ENCODE assay signal across 10 cellular contexts in the genomic region with DNA sequence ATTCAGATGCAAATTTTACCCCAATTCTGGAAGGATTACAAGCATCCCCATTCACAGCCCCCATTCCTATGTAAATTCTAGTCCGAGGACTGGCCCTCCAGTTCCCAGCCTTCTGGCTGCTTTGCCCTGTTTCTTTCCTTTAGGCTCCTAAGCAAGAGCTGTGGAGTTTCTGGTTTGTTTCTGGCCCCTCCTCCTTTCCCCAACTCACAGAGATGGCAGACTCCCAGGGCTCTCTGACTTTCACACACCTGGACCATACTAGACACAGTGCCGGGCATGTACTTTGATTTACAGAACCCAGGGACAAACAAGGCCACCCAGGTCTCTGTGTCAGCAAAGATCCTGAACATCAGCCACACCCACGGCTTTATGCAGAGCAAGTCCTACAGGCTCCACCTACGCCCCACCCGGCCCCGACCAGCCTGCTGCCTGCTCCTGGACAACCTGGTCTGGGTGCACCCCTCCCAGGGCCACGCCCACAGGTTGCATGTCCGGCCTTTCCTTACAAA.
DNase-seq lines count a peak whose midpoint lies in the region; ATAC-seq, FAIRE-seq and TF ChIP-seq lines count a peak whose summit lies in the region.
"Had no signal": no experiment of that assay in that cellular context is flagged by ENCODE, and none has a peak within 500 bp of the region (broad histone marks: within the 10 kb centered on the region; RNA-seq: fewer than 3 reads in every experiment).

No MANE protein-coding gene starts in this region.

- no peak for FAIRE-seq in pancreas (lab: Jason Lieb, UNC)

- no TSS peak for BruUV-seq in OCI-LY7 (replicated peaks; lab: Mats Ljungman, UMichigan)

- no peaks in the 10 kb centered on the region for H3K27me3 ChIP-seq in pancreas
- H3K27me3 ChIP-seq: brain microvascular endothelial cell had no signal

- H3K4me1 ChIP-seq in HEK293 (ENCODE audit: control insufficient read depth, insufficient read depth, low read length) = no peaks in the 10 kb centered on the region
- H3K4me1 ChIP-seq in OCI-LY7 (ENCODE audit: insufficient read depth, low read length, poor library complexity, severe bottlenecking) = peaks cover 75% of the 10 kb centered on the region
- peaks cover 0 to 4% (median 0%) of the 10 kb centered on the region in 3 donors for H3K4me1 ChIP-seq in pancreas

- no peak overlapping the region for H3K27ac ChIP-seq in HEK293 (ENCODE audit: extremely low read depth, low read depth, low read length)
- no peak overlapping the region for H3K27ac ChIP-seq in OCI-LY7 (ENCODE audit: low read depth, low read length, poor library complexity, severe bottlenecking)
- H3K27ac ChIP-seq in pancreas = peak overlapping the region in 2 of 4 donors; percentile 17 to 37
- H3K27ac ChIP-seq: brain microvascular endothelial cell had no signal

- H3K4me3 Mint-ChIP-seq in effector memory CD8-positive, alpha-beta T cell = peak overlapping the region; percentile 48 to 70

- no peaks in the 10 kb centered on the region for H3K9me3 Mint-ChIP-seq in effector memory CD8-positive, alpha-beta T cell

- no peak for TF ChIP-seq CTCF in HEK293 (tag by site-specific recombination; IDR thresholded peaks at IDR 0.05)
- TF ChIP-seq CTCF in OCI-LY7 (conservative IDR thresholded peaks at IDR 0.05; ENCODE audit: low read length) = no peak
- no peak for TF ChIP-seq CTCF in pancreas (IDR thresholded peaks at IDR 0.05)

- H3K4me1 Mint-ChIP-seq in effector memory CD8-positive, alpha-beta T cell (ENCODE audit: low read depth in 2 of 2) = peaks cover 72 to 73% of the 10 kb centered on the region in 2 donors

- DNase-seq in OCI-LY7 (ENCODE audit: low spot score) (peak; percentile 54), pancreas (peak in 5 of 6 donors; percentile 55 to 72 (median 64)), NOMO-1 treated with DMSO at 0.1 percent for 48 hours (lab: John Stamatoyannopoulos, UW; ENCODE audit: unreplicated experiment) (no peak), GM03348 (ENCODE audit: low spot score) (no peak), NCI-H446 treated with DMSO at 0.1 percent for 48 hours (lab: John Stamatoyannopoulos, UW) (no peak)
- DNase-seq in effector memory CD8-positive, alpha-beta T cell = no peak
- no peak for DNase-seq in stimulated activated CD4-positive, alpha-beta T cell treated with anti-CD3 and anti-CD28 coated beads, Interleukin-2, amount 100 ng/mL, for 24 hours
- DNase-seq: brain microvascular endothelial cell had no signal

- H3K9me3 ChIP-seq in HEK293 (ENCODE audit: control insufficient read depth, insufficient read depth, low read depth, low read length) = no peaks in the 10 kb centered on the region
- H3K9me3 ChIP-seq in OCI-LY7 (ENCODE audit: low read length) = no peaks in the 10 kb centered on the region
- no peaks in the 10 kb centered on the region for H3K9me3 ChIP-seq in pancreas

- H3K36me3 ChIP-seq in HEK293 (ENCODE audit: control insufficient read depth in 2 of 2, insufficient read depth in 1 of 2, low read length in 2 of 2) (no peaks in the 10 kb centered on the region), OCI-LY7 (ENCODE audit: insufficient read depth, low read length) (no peaks in the 10 kb centered on the region), pancreas (no peaks in the 10 kb centered on the region)
- H3K36me3 ChIP-seq: brain microvascular endothelial cell had no signal

- H3K27ac Mint-ChIP-seq in effector memory CD8-positive, alpha-beta T cell = peak overlapping the region; percentile 85 to 93

- H2AFZ ChIP-seq in OCI-LY7 (ENCODE audit: low read length) = no peak overlapping the region

- peak overlapping the region; percentile 31; the same call in 1 of the 2 replicates for H3K4me2 ChIP-seq in OCI-LY7 (ENCODE audit: low read length)

- H3K4me3 ChIP-seq in HEK293 (ENCODE audit: low read depth, low read length) (no peak overlapping the region), OCI-LY7 (ENCODE audit: low read depth, low read length, poor library complexity, severe bottlenecking) (no peak overlapping the region), pancreas (no peak overlapping the region)

- no peaks in the 10 kb centered on the region for H3K79me2 ChIP-seq in OCI-LY7 (ENCODE audit: insufficient read depth, low read depth, low read length)

- peaks cover 22% of the 10 kb centered on the region for H3K36me3 Mint-ChIP-seq in effector memory CD8-positive, alpha-beta T cell (ENCODE audit: insufficient read depth)

- H4K20me1 ChIP-seq in OCI-LY7 (ENCODE audit: insufficient read depth, low read length) = peaks cover 4% of the 10 kb centered on the region; the same call in 1 of the 2 replicates

- POLR2A ChIA-PET in HEK293 (lab: Yijun Ruan, JAX) = no interaction called here
- POLR2A ChIA-PET in OCI-LY7 (lab: Charles Lee) = interaction anchor here (0.9 kb wide), 1 partner anchor 87 kb away, joined by 3 read pairs; no protein-coding TSS in a partner anchor

- no peaks in the 10 kb centered on the region for H3K9me2 ChIP-seq in OCI-LY7 (ENCODE audit: insufficient read depth, low read length)

- H3K27me3 Mint-ChIP-seq in effector memory CD8-positive, alpha-beta T cell = no peaks in the 10 kb centered on the region

- no peak for ATAC-seq in effector memory CD8-positive, alpha-beta T cell (replicated peaks)
- peak; percentile 75 to 85 (median 79) for ATAC-seq in pancreas
- ATAC-seq: SK-N-SH treated with all-trans-retinoic acid at 6 μM for 48 hours had no signal

- intact Hi-C loops in OCI-LY7 (cut with micrococcal nuclease; ENCODE audit: unreplicated experiment) = no loop called here
- intact Hi-C loops in pancreas (cut with DNase I) = no loop called here

- WGBS in pancreas, 2 donors = 17 to 24% methylated on average over 8 of the region's 8 CpGs

- CTCF ChIA-PET in HEK293 (lab: Yijun Ruan, JAX) = no interaction called here
- CTCF ChIA-PET in OCI-LY7 (lab: Charles Lee; ENCODE audit: unreplicated experiment) = no interaction called here

TF ChIP-seq in HEK293, 187 proteins besides CTCF, POLR2A, EP300 and RAD21:
- TF ChIP-seq KLF1 (tag by site-specific recombination; IDR thresholded peaks at IDR 0.05) = peak; percentile 43
- no peak for TF ChIP-seq ZBTB7A (tag by site-specific recombination; IDR thresholded peaks at IDR 0.05; ENCODE audit: low read depth)
- TF ChIP-seq, protein P1, sequence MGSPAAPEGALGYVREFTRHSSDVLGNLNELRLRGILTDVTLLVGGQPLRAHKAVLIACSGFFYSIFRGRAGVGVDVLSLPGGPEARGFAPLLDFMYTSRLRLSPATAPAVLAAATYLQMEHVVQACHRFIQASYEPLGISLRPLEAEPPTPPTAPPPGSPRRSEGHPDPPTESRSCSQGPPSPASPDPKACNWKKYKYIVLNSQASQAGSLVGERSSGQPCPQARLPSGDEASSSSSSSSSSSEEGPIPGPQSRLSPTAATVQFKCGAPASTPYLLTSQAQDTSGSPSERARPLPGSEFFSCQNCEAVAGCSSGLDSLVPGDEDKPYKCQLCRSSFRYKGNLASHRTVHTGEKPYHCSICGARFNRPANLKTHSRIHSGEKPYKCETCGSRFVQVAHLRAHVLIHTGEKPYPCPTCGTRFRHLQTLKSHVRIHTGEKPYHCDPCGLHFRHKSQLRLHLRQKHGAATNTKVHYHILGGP (tag by site-specific recombination; IDR thresholded peaks at IDR 0.05) = no peak
- no peak for TF ChIP-seq ZNF221 (tag by site-specific recombination; IDR thresholded peaks at IDR 0.05; ENCODE audit: borderline replicate concordance)
- peak; percentile 64 for TF ChIP-seq ZFHX2 (tag by site-specific recombination; conservative IDR thresholded peaks at IDR 0.05)
- TF ChIP-seq ZNF623 (tag by site-specific recombination; IDR thresholded peaks at IDR 0.05) = no peak
- peak; percentile 38; the same call in 1 of the 2 replicates for TF ChIP-seq EGR2 (tag by site-specific recombination; IDR thresholded peaks at IDR 0.05; ENCODE audit: low read depth)

Comparison
In these comparisons a context has a peak if more than half of its experiments do, and no peak if none do; other contexts are left out.
1. DNase-seq: peak in OCI-LY7 (single experiment) and pancreas (5 of 6); none in effector memory CD8-positive, alpha-beta T cell (0 of 3), stimulated activated CD4-positive, alpha-beta T cell treated with anti-CD3 and anti-CD28 coated beads, Interleukin-2, amount 100 ng/mL, for 24 hours (0 of 2), NOMO-1 treated with DMSO at 0.1 percent for 48 hours (single experiment), GM03348 (single experiment) and NCI-H446 treated with DMSO at 0.1 percent for 48 hours (single experiment).